ENCODE assay signal across 2 cellular contexts in the genomic region with DNA sequence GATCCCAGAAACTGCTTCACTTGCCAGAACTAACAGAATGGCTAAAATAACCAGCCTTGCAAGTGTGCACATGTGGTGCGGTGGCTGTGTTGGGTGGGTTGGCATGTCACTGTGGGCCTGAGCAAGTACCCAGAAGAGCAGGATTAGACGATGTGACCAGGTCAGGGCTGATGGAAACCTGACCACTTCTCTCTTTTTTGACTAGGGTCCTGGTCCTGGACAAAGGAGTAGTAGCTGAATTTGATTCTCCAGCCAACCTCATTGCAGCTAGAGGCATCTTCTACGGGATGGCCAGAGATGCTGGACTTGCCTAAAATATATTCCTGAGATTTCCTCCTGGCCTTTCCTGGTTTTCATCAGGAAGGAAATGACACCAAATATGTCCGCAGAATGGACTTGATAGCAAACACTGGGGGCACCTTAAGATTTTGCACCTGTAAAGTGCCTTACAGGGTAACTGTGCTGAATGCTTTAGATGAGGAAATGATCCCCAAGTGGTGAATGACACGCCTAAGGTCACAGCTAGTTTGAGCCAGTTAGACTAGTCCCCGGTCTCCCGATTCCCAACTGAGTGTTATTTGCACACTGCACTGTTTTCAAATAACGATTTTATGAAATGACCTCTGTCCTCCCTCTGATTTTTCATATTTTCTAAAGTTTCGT.
A peak's percentile ranks its signal among the peaks of the same experiment; 100 is the strongest.
TF ChIP-seq lines count a peak whose summit lies in the region.

No MANE protein-coding gene starts in this region.

TF ChIP-seq in SK-N-SH, 30 proteins besides CTCF, POLR2A, EP300 and RAD21:
- TF ChIP-seq SMC3 (IDR thresholded peaks at IDR 0.05; ENCODE audit: low read depth, low read length) (no peak), MXI1 (IDR thresholded peaks at IDR 0.05; ENCODE audit: low read depth, low read length) (peak; percentile 34; the same call in 1 of the 2 replicates)
TF ChIP-seq in SK-N-SH: peak in this region for 1.

TF ChIP-seq in SK-N-SH treated with all-trans-retinoic acid at 6 μM for 48 hours, 23 proteins besides CTCF, POLR2A, EP300 and RAD21:
- TF ChIP-seq, protein P1, sequence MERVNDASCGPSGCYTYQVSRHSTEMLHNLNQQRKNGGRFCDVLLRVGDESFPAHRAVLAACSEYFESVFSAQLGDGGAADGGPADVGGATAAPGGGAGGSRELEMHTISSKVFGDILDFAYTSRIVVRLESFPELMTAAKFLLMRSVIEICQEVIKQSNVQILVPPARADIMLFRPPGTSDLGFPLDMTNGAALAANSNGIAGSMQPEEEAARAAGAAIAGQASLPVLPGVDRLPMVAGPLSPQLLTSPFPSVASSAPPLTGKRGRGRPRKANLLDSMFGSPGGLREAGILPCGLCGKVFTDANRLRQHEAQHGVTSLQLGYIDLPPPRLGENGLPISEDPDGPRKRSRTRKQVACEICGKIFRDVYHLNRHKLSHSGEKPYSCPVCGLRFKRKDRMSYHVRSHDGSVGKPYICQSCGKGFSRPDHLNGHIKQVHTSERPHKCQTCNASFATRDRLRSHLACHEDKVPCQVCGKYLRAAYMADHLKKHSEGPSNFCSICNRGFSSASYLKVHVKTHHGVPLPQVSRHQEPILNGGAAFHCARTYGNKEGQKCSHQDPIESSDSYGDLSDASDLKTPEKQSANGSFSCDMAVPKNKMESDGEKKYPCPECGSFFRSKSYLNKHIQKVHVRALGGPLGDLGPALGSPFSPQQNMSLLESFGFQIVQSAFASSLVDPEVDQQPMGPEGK (CRISPR knock-in tag; IDR thresholded peaks at IDR 0.05; ENCODE audit: borderline replicate concordance), result no peak
- TF ChIP-seq TOX (CRISPR knock-in tag; IDR thresholded peaks at IDR 0.05; ENCODE audit: borderline replicate concordance) (no peak), ZNF70 (CRISPR knock-in tag; IDR thresholded peaks at IDR 0.05) (no peak), GLIS3 (CRISPR knock-in tag; IDR thresholded peaks at IDR 0.05) (no peak), CSDC2 (CRISPR knock-in tag; IDR thresholded peaks at IDR 0.05) (no peak), PPARA (CRISPR knock-in tag; IDR thresholded peaks at IDR 0.05; ENCODE audit: borderline replicate concordance) (no peak), ZFP30 (CRISPR knock-in tag; IDR thresholded peaks at IDR 0.05) (no peak)
